In the genomic region with DNA sequence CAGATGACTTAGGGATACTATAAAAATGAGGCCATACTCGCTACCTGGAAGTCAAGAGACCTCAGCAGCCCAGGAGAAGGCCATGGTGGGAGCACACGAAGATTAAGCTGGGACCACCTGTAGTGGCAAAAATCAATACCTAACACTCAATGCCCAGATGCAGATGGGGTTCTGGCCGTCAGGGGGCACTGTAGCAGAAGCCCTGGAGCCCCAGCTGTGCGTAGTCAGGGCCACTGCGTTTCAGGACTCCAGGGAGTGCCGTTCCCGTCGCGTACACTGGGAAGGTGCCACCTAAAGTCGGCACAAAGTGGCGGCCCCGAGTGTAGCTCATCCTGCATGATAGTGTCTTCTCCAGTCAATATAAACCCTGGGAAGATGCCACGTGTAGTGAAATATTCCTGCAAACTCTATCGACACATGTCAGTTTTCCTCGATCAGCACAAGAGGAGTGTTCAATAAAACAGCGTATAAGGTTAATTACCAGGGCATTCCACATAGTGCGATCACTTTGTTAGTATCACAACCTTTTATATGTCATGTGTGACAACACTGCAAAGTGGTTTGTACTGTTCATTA, we compare ENCODE assay signal across 8 cellular contexts.
A peak's percentile ranks its signal among the peaks of the same experiment; 100 is the strongest.
DNase-seq lines count a peak whose midpoint lies in the region; ATAC-seq and TF ChIP-seq lines count a peak whose summit lies in the region.

No MANE protein-coding gene starts in this region.

- peaks cover 3% of the 10 kb centered on the region for H3K9me3 Mint-ChIP-seq in neural crest cell

- ATAC-seq in esophagus mucosa (peak; percentile 72), HG02884 (IDR thresholded peaks at IDR 0.05; ENCODE audit: unreplicated experiment) (no peak)

- peak; percentile 74 for TF ChIP-seq CTCF in GM12872 (IDR thresholded peaks at IDR 0.05; ENCODE audit: insufficient read depth, low read depth, low read length)
- TF ChIP-seq CTCF in NB4 (IDR thresholded peaks at IDR 0.05; ENCODE audit: low read depth, low read length): peak; percentile 54
- peak; percentile 76 for TF ChIP-seq CTCF in neural crest cell (conservative IDR thresholded peaks at IDR 0.05)

- no peak overlapping the region for H3K27ac Mint-ChIP-seq in neural crest cell (ENCODE audit: unreplicated experiment)

- peak; percentile 41 for DNase-seq in NB4 (ENCODE audit: low read depth)
- DNase-seq in neural crest cell (ENCODE audit: low read depth, low spot score): peak; percentile 49
- DNase-seq in HCEC 1CT: no peak
- no peak for DNase-seq in stimulated activated naive CD4-positive, alpha-beta T cell treated with Interleukin-2 at 50 U/mL for 16 hours (lab: John Stamatoyannopoulos, UW)
- no peak for DNase-seq in dermis blood vessel endothelial cell

- no peaks in the 10 kb centered on the region for H3K36me3 Mint-ChIP-seq in neural crest cell (ENCODE audit: low read depth)

- H3K4me3 ChIP-seq in NB4 (ENCODE audit: low read depth, low read length): no peak overlapping the region

- TF ChIP-seq POLR2A in NB4 (IDR thresholded peaks at IDR 0.05; ENCODE audit: extremely low read depth, insufficient read length): no peak

- H3K4me1 Mint-ChIP-seq in neural crest cell: peaks cover 16% of the 10 kb centered on the region

- H3K27me3 Mint-ChIP-seq in neural crest cell (ENCODE audit: low read depth): peaks cover 18% of the 10 kb centered on the region

- no peak overlapping the region for H3K4me3 Mint-ChIP-seq in neural crest cell

Comparison
In these comparisons a context has a peak if more than half of its experiments do, and no peak if none do; other contexts are left out.
1. DNase-seq: peak in NB4 (single experiment) and neural crest cell (single experiment); none in HCEC 1CT (single experiment), stimulated activated naive CD4-positive, alpha-beta T cell treated with Interleukin-2 at 50 U/mL for 16 hours (single experiment) and dermis blood vessel endothelial cell (single experiment).
2. Peak in every context shown above with its lines, with median percentiles within 50 percentile points of each other: CTCF ChIP-seq.